In the genomic region with DNA sequence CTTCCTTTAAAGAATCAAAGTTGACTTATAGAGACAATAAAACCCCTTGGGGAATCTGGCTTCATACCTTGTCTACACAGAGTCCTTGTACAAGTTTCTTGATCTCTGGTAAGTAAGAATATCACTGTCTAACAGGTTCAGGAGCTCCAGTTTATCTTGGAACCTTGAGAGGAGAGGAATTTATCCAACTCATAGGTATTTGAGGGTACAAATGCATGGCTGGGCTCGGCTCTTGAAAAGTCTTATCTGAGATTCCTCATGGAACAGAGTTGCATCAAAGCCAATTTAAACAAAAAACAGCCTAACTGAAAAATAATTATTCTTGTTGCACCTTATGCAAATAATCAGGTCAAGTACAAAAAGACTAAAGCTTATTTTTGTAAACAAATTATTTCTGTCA, we compare ENCODE assay signal across 12 cellular contexts. TPM values are rescaled to one million over a fixed set of nuclear protein-coding genes. Genes with fewer than 3 reads are reported as not detected.
"Had no signal": no experiment of that assay in that cellular context is flagged by ENCODE, and none has a peak within 500 bp of the region (broad histone marks: within the 10 kb centered on the region; RNA-seq: fewer than 3 reads in every experiment).

No MANE protein-coding gene starts in this region.

- H3K4me3 ChIP-seq: GM23248, GM23338, HAP-1 had no signal

- DNase-seq: GM23248, GOT3, H7, H9, HCEC 1CT, HFFc6 had no signal

- H3K4me1 ChIP-seq: HAP-1 had no signal

- H3K36me3 ChIP-seq: HAP-1 had no signal

- H3K9me3 ChIP-seq: HAP-1 had no signal

- H3K27ac ChIP-seq: GM23248 had no signal

- H3K9me3 Mint-ChIP-seq: HFFc6 had no signal

- H3K4me3 Mint-ChIP-seq: GM23338, H9, HFFc6 had no signal

- FAIRE-seq: H1, H54 had no signal

- H3K4me2 ChIP-seq: GM23338 had no signal

- H3K9ac ChIP-seq: GM23248 had no signal

- ATAC-seq: GM23338, HCT116 had no signal

- H2AFZ ChIP-seq: GM23248, GM23338 had no signal

- H3K27ac Mint-ChIP-seq: GM23338, H9, HFFc6 had no signal

RNA-seq across cellular contexts. Expression of a gene that starts 33.4 kb away (rescaled TPM):
- total RNA-seq: GM23248, GM23338, H1, H4, H7, H9, HFFc6 had no signal
- polyA plus RNA-seq: GM23248, GM23338, H1 had no signal
